ENCODE assay signal across 8 cellular contexts in genomic region chr4:110059556-110060191, GRCh38.
A peak's percentile ranks its signal among the peaks of the same experiment; 100 is the strongest.
DNase-seq lines count a peak whose midpoint lies in the region; ATAC-seq and TF ChIP-seq lines count a peak whose summit lies in the region.

No MANE protein-coding gene starts in this region.

- peaks cover 20% of the 10 kb centered on the region for H3K4me1 Mint-ChIP-seq in CD8-positive, alpha-beta T cell (ENCODE audit: low read depth)
- peaks cover 37 to 53% of the 10 kb centered on the region in 2 donors for H3K4me1 Mint-ChIP-seq in effector memory CD8-positive, alpha-beta T cell (ENCODE audit: low read depth in 2 of 2)
- peaks cover 12% of the 10 kb centered on the region for H3K4me1 Mint-ChIP-seq in type B pancreatic cell (ENCODE audit: unreplicated experiment)
- peaks cover 18% of the 10 kb centered on the region for H3K4me1 Mint-ChIP-seq in CD14-positive monocyte

- no peaks in the 10 kb centered on the region for H3K36me3 ChIP-seq in CD8-positive, alpha-beta T cell (ENCODE audit: insufficient read depth, low read length)

- H3K4me3 Mint-ChIP-seq in CD8-positive, alpha-beta T cell, result peak overlapping the region; percentile 67
- peak overlapping the region; percentile 69 to 84 for H3K4me3 Mint-ChIP-seq in effector memory CD8-positive, alpha-beta T cell
- H3K4me3 Mint-ChIP-seq in type B pancreatic cell, result no peak overlapping the region
- H3K4me3 Mint-ChIP-seq in CD14-positive monocyte, result peak overlapping the region in 1 of 2 donors; percentile 23

- H3K27me3 ChIP-seq in CD8-positive, alpha-beta T cell (ENCODE audit: insufficient read depth, low read length), result no peaks in the 10 kb centered on the region

- ATAC-seq in CD8-positive, alpha-beta T cell, result peak; percentile 52
- peak; percentile 81 for ATAC-seq in GM19438 (IDR thresholded peaks at IDR 0.05; ENCODE audit: low read depth, unreplicated experiment)
- ATAC-seq in HG03378 (IDR thresholded peaks at IDR 0.05; ENCODE audit: unreplicated experiment), result peak; percentile 87
- peak; percentile 87 for ATAC-seq in effector memory CD8-positive, alpha-beta T cell (replicated peaks)

- no peaks in the 10 kb centered on the region for H3K9me3 ChIP-seq in CD8-positive, alpha-beta T cell (ENCODE audit: low read length)

- H3K4me1 ChIP-seq in CD8-positive, alpha-beta T cell (ENCODE audit: insufficient read depth, low read length), result no peaks in the 10 kb centered on the region

- no peak for DNase-seq in CD8-positive, alpha-beta T cell
- DNase-seq in effector memory CD8-positive, alpha-beta T cell, result peak in 1 of 3 experiments; percentile 9
- DNase-seq in activated gamma-delta T cell (lab: John Stamatoyannopoulos, UW) (no peak), type B pancreatic cell (ENCODE audit: extremely low spot score, unreplicated experiment) (no peak), inferior parietal cortex (ENCODE audit: extremely low spot score) (no peak), CD14-positive monocyte (ENCODE audit: low spot score) (no peak)

- no peaks in the 10 kb centered on the region for H3K9me3 Mint-ChIP-seq in CD8-positive, alpha-beta T cell
- H3K9me3 Mint-ChIP-seq in effector memory CD8-positive, alpha-beta T cell, result no peaks in the 10 kb centered on the region
- H3K9me3 Mint-ChIP-seq in type B pancreatic cell (no peaks in the 10 kb centered on the region), CD14-positive monocyte (no peaks in the 10 kb centered on the region)

- POLR2A ChIA-PET in CD8-positive, alpha-beta T cell (lab: Charles Lee), result no interaction called here

- CTCF ChIA-PET in CD8-positive, alpha-beta T cell (lab: Charles Lee), result interaction anchor here (0.6 to 2.1 kb wide), 4 partner anchors 9 to 15 kb away, joined by 3 to 12 read pairs (median 5); no protein-coding TSS in a partner anchor

- no peak for TF ChIP-seq CTCF in CD8-positive, alpha-beta T cell (IDR thresholded peaks at IDR 0.05)
- TF ChIP-seq CTCF in type B pancreatic cell (conservative IDR thresholded peaks at IDR 0.05), result no peak
- TF ChIP-seq CTCF in CD14-positive monocyte (IDR thresholded peaks at IDR 0.05), result no peak

- peak overlapping the region; percentile 82 for H3K27ac Mint-ChIP-seq in CD8-positive, alpha-beta T cell
- H3K27ac Mint-ChIP-seq in effector memory CD8-positive, alpha-beta T cell, result peak overlapping the region; percentile 92 to 94
- H3K27ac Mint-ChIP-seq in type B pancreatic cell, result no peak overlapping the region
- peak overlapping the region in 1 of 7 donors; percentile 38 for H3K27ac Mint-ChIP-seq in CD14-positive monocyte

- no peak overlapping the region for H3K4me3 ChIP-seq in CD8-positive, alpha-beta T cell (ENCODE audit: low read depth, low read length)

- H3K27me3 Mint-ChIP-seq in CD8-positive, alpha-beta T cell (ENCODE audit: low read depth), result no peaks in the 10 kb centered on the region
- H3K27me3 Mint-ChIP-seq in effector memory CD8-positive, alpha-beta T cell, result no peaks in the 10 kb centered on the region
- H3K27me3 Mint-ChIP-seq in type B pancreatic cell, result no peaks in the 10 kb centered on the region
- peaks cover 16 to 63% (median 21%) of the 10 kb centered on the region in 3 donors for H3K27me3 Mint-ChIP-seq in CD14-positive monocyte (ENCODE audit: low read depth in 3 of 3)

- H3K27ac ChIP-seq in CD8-positive, alpha-beta T cell (ENCODE audit: low read depth, low read length), result no peak overlapping the region

- H3K36me3 Mint-ChIP-seq in CD8-positive, alpha-beta T cell, result no peaks in the 10 kb centered on the region
- H3K36me3 Mint-ChIP-seq in effector memory CD8-positive, alpha-beta T cell (ENCODE audit: insufficient read depth), result peaks cover 3% of the 10 kb centered on the region
- H3K36me3 Mint-ChIP-seq in type B pancreatic cell (peaks cover 22% of the 10 kb centered on the region), CD14-positive monocyte (peaks cover 0 to 2% of the 10 kb centered on the region in 2 donors)

- intact Hi-C loops in CD8-positive, alpha-beta T cell (cut with DNase I, micrococcal nuclease), result no loop called here
- intact Hi-C loops in CD14-positive monocyte (cut with micrococcal nuclease), result loop anchor here (10.0 kb wide), 2 partner anchors 135 to 145 kb away; partner anchors contain the start of gene ELOVL6 (in 1 of the 2)

Comparison
In these comparisons a context has a peak if more than half of its experiments do, and no peak if none do; other contexts are left out.
1. intact Hi-C loops: an anchor here in CD14-positive monocyte (10.0 kb wide); none called in CD8-positive, alpha-beta T cell.